Comparison of ENCODE assay signal across 25 cellular contexts in genomic region chr13:100302391-100302790, GRCh38.
"Had no signal": no experiment of that assay in that cellular context is flagged by ENCODE, and none has a peak within 500 bp of the region (broad histone marks: within the 10 kb centered on the region; RNA-seq: fewer than 3 reads in every experiment).

No MANE protein-coding gene starts in this region.

- ATAC-seq: activated CD4-positive, CD25-positive, alpha-beta regulatory T cell treated with anti-CD3 and anti-CD28 coated beads, Interleukin-2, amount 50 U/mL, for 24 hours; activated CD8-positive, alpha-beta T cell treated with anti-CD3 and anti-CD28 coated beads, Interleukin-2, amount 10 ng/mL, durations not matched to agents 7 days and 5 days; activated T-cell treated with anti-CD3 and anti-CD28 coated beads, Interleukin-2, amount 50 U/mL, for 4 hours; SK-N-SH treated with all-trans-retinoic acid at 6 μM for 48 hours had no signal

- H3K27me3 ChIP-seq: adrenal gland, Peyer's patch, SJCRH30 had no signal

- H3K36me3 Mint-ChIP-seq: activated naive CD8-positive, alpha-beta T cell treated with anti-CD3 and anti-CD28 coated beads for 36 hours had no signal

- H3K4me1 Mint-ChIP-seq: activated naive CD8-positive, alpha-beta T cell treated with anti-CD3 and anti-CD28 coated beads for 36 hours had no signal

- H3K27ac ChIP-seq: adrenal gland, Peyer's patch, RWPE1, SJCRH30 had no signal

- H3K27ac Mint-ChIP-seq: activated CD8-positive, alpha-beta T cell treated with anti-CD3 and anti-CD28 coated beads, Interleukin-2, amount 10 ng/mL, durations not matched to agents 7 days and 5 days; activated naive CD4-positive, alpha-beta T cell treated with anti-CD3 and anti-CD28 coated beads for 36 hours; activated naive CD8-positive, alpha-beta T cell treated with anti-CD3 and anti-CD28 coated beads for 36 hours; T-helper 2 cell treated with Interferon-gamma antibody and Interleukin-4, amounts not matched to agents 5 μg/mL and 100 μg/mL, for 36 hours had no signal

- H3K36me3 ChIP-seq: adrenal gland, Peyer's patch, SJCRH30 had no signal

- H3K9me3 ChIP-seq: adrenal gland, Peyer's patch, SJCRH30 had no signal

- DNase-seq: activated CD4-positive, alpha-beta T cell treated with anti-CD3 and anti-CD28 coated beads for 4 hours; activated CD8-positive, alpha-beta T cell treated with anti-CD3 and anti-CD28 coated beads, Interleukin-2, amount 10 ng/mL, durations not matched to agents 7 days and 5 days; activated effector memory CD4-positive, alpha-beta T cell treated with anti-CD3 and anti-CD28 coated beads, Interleukin-2, amount 50 U/mL, for 16 hours; activated naive CD4-positive, alpha-beta T cell treated with anti-CD3 and anti-CD28 coated beads for 36 hours; activated naive CD8-positive, alpha-beta T cell treated with anti-CD3 and anti-CD28 coated beads for 36 hours; activated T-cell treated with anti-CD3 and anti-CD28 coated beads, Interleukin-2, amount 50 U/mL, for 4 hours; adrenal gland; anterior cingulate cortex; central memory CD4-positive, alpha-beta T cell; KG1; NCI-H1048; NCI-H146; NCI-H187 treated with DMSO at 0.1 percent for 48 hours; NCI-H2081 treated with DMSO at 0.1 percent for 48 hours; NCI-H446; NCI-H524; Peyer's patch; Right ventricle myocardium superior; SJCRH30; SW 1271 had no signal

- H3K4me1 ChIP-seq: Peyer's patch, SJCRH30 had no signal

- FAIRE-seq: bronchial epithelial cell had no signal

- H3K9me3 Mint-ChIP-seq: activated naive CD4-positive, alpha-beta T cell treated with anti-CD3 and anti-CD28 coated beads for 36 hours; activated naive CD8-positive, alpha-beta T cell treated with anti-CD3 and anti-CD28 coated beads for 36 hours; activated T-cell treated with anti-CD3 and anti-CD28 coated beads, Interleukin-2, amount 50 U/mL, for 4 hours; T-helper 2 cell treated with Interferon-gamma antibody and Interleukin-4, amounts not matched to agents 5 μg/mL and 100 μg/mL, for 36 hours had no signal

- H3K27me3 Mint-ChIP-seq: activated naive CD8-positive, alpha-beta T cell treated with anti-CD3 and anti-CD28 coated beads for 36 hours had no signal

- H3K4me3 Mint-ChIP-seq: activated CD8-positive, alpha-beta T cell treated with anti-CD3 and anti-CD28 coated beads, Interleukin-2, amount 10 ng/mL, durations not matched to agents 7 days and 5 days; activated naive CD4-positive, alpha-beta T cell treated with anti-CD3 and anti-CD28 coated beads for 36 hours; activated naive CD8-positive, alpha-beta T cell treated with anti-CD3 and anti-CD28 coated beads for 36 hours; activated T-cell treated with anti-CD3 and anti-CD28 coated beads, Interleukin-2, amount 50 U/mL, for 4 hours; T-helper 2 cell treated with Interferon-gamma antibody and Interleukin-4, amounts not matched to agents 5 μg/mL and 100 μg/mL, for 36 hours had no signal

- H3K4me3 ChIP-seq: adrenal gland, Peyer's patch, SJCRH30 had no signal
